ENCODE assay signal across 23 cellular contexts in genomic region chr5:146540421-146540820, GRCh38. TPM values are rescaled to one million over a fixed set of nuclear protein-coding genes. Genes with fewer than 3 reads are reported as not detected.
"Had no signal": no experiment of that assay in that cellular context is flagged by ENCODE, and none has a peak within 500 bp of the region (broad histone marks: within the 10 kb centered on the region; RNA-seq: fewer than 3 reads in every experiment).

No MANE protein-coding gene starts in this region.

- ATAC-seq: activated CD4-positive, alpha-beta T cell treated with anti-CD3 and anti-CD28 coated beads for 36 hours; activated CD8-positive, alpha-beta memory T cell treated with anti-CD3 and anti-CD28 coated beads, Interleukin-2, amount 10 ng/mL, durations not matched to agents 7 days and 5 days; body of pancreas; left ventricle myocardium superior; stimulated activated memory B cell treated with anti-CD40 and anti-IgM and Interleukin-4, amounts not matched to agents 10 μg/mL and 1 μg/mL and 100 μg/mL, for 72 hours had no signal

- H3K27me3 ChIP-seq: adrenal gland, body of pancreas, thyroid gland had no signal

- H3K36me3 ChIP-seq: adrenal gland, thyroid gland had no signal

- H3K4me3 Mint-ChIP-seq: activated CD4-positive, alpha-beta memory T cell treated with anti-CD3 and anti-CD28 coated beads for 36 hours; activated CD4-positive, alpha-beta T cell treated with anti-CD3 and anti-CD28 coated beads for 36 hours; activated CD8-positive, alpha-beta memory T cell treated with anti-CD3 and anti-CD28 coated beads, Interleukin-2, amount 10 ng/mL, durations not matched to agents 7 days and 5 days; central memory CD8-positive, alpha-beta T cell; nephron; stimulated activated memory B cell treated with anti-CD40 and anti-IgM and Interleukin-4, amounts not matched to agents 10 μg/mL and 1 μg/mL and 100 μg/mL, for 72 hours had no signal

- H3K4me3 ChIP-seq: adrenal gland, body of pancreas, thyroid gland had no signal

- H3K27ac Mint-ChIP-seq: activated CD4-positive, alpha-beta memory T cell treated with anti-CD3 and anti-CD28 coated beads for 36 hours; activated CD4-positive, alpha-beta T cell treated with anti-CD3 and anti-CD28 coated beads for 36 hours; activated CD8-positive, alpha-beta memory T cell treated with anti-CD3 and anti-CD28 coated beads, Interleukin-2, amount 10 ng/mL, durations not matched to agents 7 days and 5 days; nephron; stimulated activated memory B cell treated with anti-CD40 and anti-IgM and Interleukin-4, amounts not matched to agents 10 μg/mL and 1 μg/mL and 100 μg/mL, for 72 hours had no signal

- H3K4me1 Mint-ChIP-seq: activated CD4-positive, alpha-beta T cell treated with anti-CD3 and anti-CD28 coated beads for 36 hours; central memory CD8-positive, alpha-beta T cell; nephron had no signal

- H3K27me3 Mint-ChIP-seq: activated CD4-positive, alpha-beta memory T cell treated with anti-CD3 and anti-CD28 coated beads for 36 hours; activated CD4-positive, alpha-beta T cell treated with anti-CD3 and anti-CD28 coated beads for 36 hours; activated CD8-positive, alpha-beta memory T cell treated with anti-CD3 and anti-CD28 coated beads, Interleukin-2, amount 10 ng/mL, durations not matched to agents 7 days and 5 days; central memory CD8-positive, alpha-beta T cell had no signal

- DNase-seq: activated CD4-positive, alpha-beta memory T cell treated with anti-CD3 and anti-CD28 coated beads for 36 hours; activated CD4-positive, alpha-beta T cell treated with anti-CD3 and anti-CD28 coated beads for 36 hours; activated CD8-positive, alpha-beta memory T cell treated with anti-CD3 and anti-CD28 coated beads, Interleukin-2, amount 10 ng/mL, durations not matched to agents 7 days and 5 days; activated naive CD4-positive, alpha-beta T cell treated with anti-CD3 and anti-CD28 coated beads, Interleukin-2, amount 50 U/mL, for 16 hours; activated T-cell treated with anti-CD3 and anti-CD28 coated beads, Interleukin-2, amount 50 U/mL, for 1 hour; adrenal gland; body of pancreas; cortex of kidney; effector CD8-positive, alpha-beta T cell; hypothalamus; left ventricle myocardium superior; nucleus accumbens; posterior cingulate gyrus; stimulated activated CD4-positive, alpha-beta T cell treated with anti-CD3 and anti-CD28 coated beads, Interleukin-2, amount 100 ng/mL, for 48 hours; thyroid gland had no signal

- H3K36me3 Mint-ChIP-seq: activated CD4-positive, alpha-beta memory T cell treated with anti-CD3 and anti-CD28 coated beads for 36 hours; activated CD8-positive, alpha-beta memory T cell treated with anti-CD3 and anti-CD28 coated beads, Interleukin-2, amount 10 ng/mL, durations not matched to agents 7 days and 5 days; stimulated activated memory B cell treated with anti-CD40 and anti-IgM and Interleukin-4, amounts not matched to agents 10 μg/mL and 1 μg/mL and 100 μg/mL, for 72 hours had no signal

- H3K9me3 Mint-ChIP-seq: activated CD4-positive, alpha-beta memory T cell treated with anti-CD3 and anti-CD28 coated beads for 36 hours; central memory CD8-positive, alpha-beta T cell; nephron; stimulated activated memory B cell treated with anti-CD40 and anti-IgM and Interleukin-4, amounts not matched to agents 10 μg/mL and 1 μg/mL and 100 μg/mL, for 72 hours had no signal

RNA-seq across cellular contexts. Expression of gene GPR151, which starts 24.4 kb away (rescaled TPM):
- total RNA-seq: activated CD4-positive, alpha-beta memory T cell treated with anti-CD3 and anti-CD28 coated beads for 36 hours; activated CD4-positive, alpha-beta T cell treated with anti-CD3 and anti-CD28 coated beads for 36 hours; activated CD8-positive, alpha-beta memory T cell treated with anti-CD3 and anti-CD28 coated beads, Interleukin-2, amount 10 ng/mL, durations not matched to agents 7 days and 5 days; adrenal gland; body of pancreas; kidney epithelial cell; left ventricle myocardium superior; mesenteric fat pad; skeletal muscle tissue; T-helper 1 cell treated with Interleukin-12 subunit alpha and Interleukin-12 subunit beta and Interleukin-4 antibody, amounts not matched to agents 30 ng/mL and 1 ng/mL, for 36 hours; thyroid gland; urinary bladder had no signal
